In genomic region chr1:101567582-101568189, GRCh38 we compare ENCODE assay signal across 8 cellular contexts.
DNase-seq lines count a peak whose midpoint lies in the region; ATAC-seq and TF ChIP-seq lines count a peak whose summit lies in the region.

No MANE protein-coding gene starts in this region.

- no peak overlapping the region for H3K27ac Mint-ChIP-seq in immature natural killer cell

- no peak overlapping the region for H3K4me3 Mint-ChIP-seq in immature natural killer cell

- H3K27me3 Mint-ChIP-seq in immature natural killer cell (ENCODE audit: low read depth in 3 of 3) = peaks cover 2 to 4% (median 3%) of the 10 kb centered on the region in 3 donors

- no peaks in the 10 kb centered on the region for H3K4me1 Mint-ChIP-seq in immature natural killer cell

- H3K9me3 Mint-ChIP-seq in immature natural killer cell = peaks cover 0 to 4% (median under 1%) of the 10 kb centered on the region in 6 donors

- DNase-seq in GM03348 (ENCODE audit: low spot score) (peak; percentile 51), immature natural killer cell (peak; percentile 23 to 46 (median 24)), GOT3 (lab: John Stamatoyannopoulos, UW) (no peak)
- DNase-seq in activated naive CD8-positive, alpha-beta T cell treated with anti-CD3 and anti-CD28 coated beads, Interleukin-2, amount 50 U/mL, for 16 hours (ENCODE audit: low read depth, low spot score) = peak; percentile 9
- peak; percentile 14 for DNase-seq in stimulated activated CD8-positive, alpha-beta memory T cell treated with anti-CD3 and anti-CD28 coated beads, Interleukin-12 subunit alpha, Interleukin-12 subunit beta, amount 100 ng/mL, for 1 hour (ENCODE audit: low read depth)

- ATAC-seq in GM21390 (IDR thresholded peaks at IDR 0.05; ENCODE audit: unreplicated experiment) (peak; percentile 95), HG03565 (IDR thresholded peaks at IDR 0.05; ENCODE audit: unreplicated experiment) (peak; percentile 94), SK-N-SH treated with all-trans-retinoic acid at 6 μM for 48 hours (peak; percentile 88)

- no peaks in the 10 kb centered on the region for H3K36me3 Mint-ChIP-seq in immature natural killer cell

TF ChIP-seq in SK-N-SH treated with all-trans-retinoic acid at 6 μM for 48 hours, 23 proteins besides CTCF, POLR2A, EP300 and RAD21:
- TF ChIP-seq POU6F1 (CRISPR knock-in tag; IDR thresholded peaks at IDR 0.05; ENCODE audit: borderline replicate concordance, low read depth) = no peak
- TF ChIP-seq, protein P1, sequence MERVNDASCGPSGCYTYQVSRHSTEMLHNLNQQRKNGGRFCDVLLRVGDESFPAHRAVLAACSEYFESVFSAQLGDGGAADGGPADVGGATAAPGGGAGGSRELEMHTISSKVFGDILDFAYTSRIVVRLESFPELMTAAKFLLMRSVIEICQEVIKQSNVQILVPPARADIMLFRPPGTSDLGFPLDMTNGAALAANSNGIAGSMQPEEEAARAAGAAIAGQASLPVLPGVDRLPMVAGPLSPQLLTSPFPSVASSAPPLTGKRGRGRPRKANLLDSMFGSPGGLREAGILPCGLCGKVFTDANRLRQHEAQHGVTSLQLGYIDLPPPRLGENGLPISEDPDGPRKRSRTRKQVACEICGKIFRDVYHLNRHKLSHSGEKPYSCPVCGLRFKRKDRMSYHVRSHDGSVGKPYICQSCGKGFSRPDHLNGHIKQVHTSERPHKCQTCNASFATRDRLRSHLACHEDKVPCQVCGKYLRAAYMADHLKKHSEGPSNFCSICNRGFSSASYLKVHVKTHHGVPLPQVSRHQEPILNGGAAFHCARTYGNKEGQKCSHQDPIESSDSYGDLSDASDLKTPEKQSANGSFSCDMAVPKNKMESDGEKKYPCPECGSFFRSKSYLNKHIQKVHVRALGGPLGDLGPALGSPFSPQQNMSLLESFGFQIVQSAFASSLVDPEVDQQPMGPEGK (CRISPR knock-in tag; IDR thresholded peaks at IDR 0.05; ENCODE audit: borderline replicate concordance) = no peak
- no peak for TF ChIP-seq GLIS3 (CRISPR knock-in tag; IDR thresholded peaks at IDR 0.05)
- no peak for TF ChIP-seq ZNF565 (CRISPR knock-in tag; conservative IDR thresholded peaks at IDR 0.05; ENCODE audit: low read depth)
- TF ChIP-seq CSDC2 (CRISPR knock-in tag; IDR thresholded peaks at IDR 0.05) = no peak
- no peak for TF ChIP-seq CREB5 (CRISPR knock-in tag; IDR thresholded peaks at IDR 0.05; ENCODE audit: low read depth)
- TF ChIP-seq BACH2 (CRISPR knock-in tag; IDR thresholded peaks at IDR 0.05; ENCODE audit: borderline replicate concordance) = no peak
- no peak for TF ChIP-seq ZFP30 (CRISPR knock-in tag; IDR thresholded peaks at IDR 0.05)
- no peak for TF ChIP-seq ZNF70 (CRISPR knock-in tag; IDR thresholded peaks at IDR 0.05)
- no peak for TF ChIP-seq PPARA (CRISPR knock-in tag; IDR thresholded peaks at IDR 0.05; ENCODE audit: borderline replicate concordance)
- no peak for TF ChIP-seq RARB (CRISPR knock-in tag; IDR thresholded peaks at IDR 0.05)
- TF ChIP-seq ESRRG (CRISPR knock-in tag; IDR thresholded peaks at IDR 0.05) = no peak
- no peak for TF ChIP-seq ZNF8 (CRISPR knock-in tag; IDR thresholded peaks at IDR 0.05)
